In genomic region chr2:238644095-238645081, GRCh38 we compare ENCODE assay signal across 9 cellular contexts.
A peak's percentile ranks its signal among the peaks of the same experiment; 100 is the strongest.
DNase-seq lines count a peak whose midpoint lies in the region; ATAC-seq and TF ChIP-seq lines count a peak whose summit lies in the region.
"Had no signal": no experiment of that assay in that cellular context is flagged by ENCODE, and none has a peak within 500 bp of the region (broad histone marks: within the 10 kb centered on the region; RNA-seq: fewer than 3 reads in every experiment).

No MANE protein-coding gene starts in this region.

- no peaks in the 10 kb centered on the region for H3K4me1 ChIP-seq in mammary epithelial cell (ENCODE audit: insufficient read depth, low read length)
- H3K4me1 ChIP-seq: HAP-1 had no signal

- intact Hi-C loops in mammary epithelial cell (cut with micrococcal nuclease), result no loop called here

- TF ChIP-seq CTCF in AG04450 (IDR thresholded peaks at IDR 0.05; ENCODE audit: low read depth, low read length), result no peak
- no peak for TF ChIP-seq CTCF in mammary epithelial cell (conservative IDR thresholded peaks at IDR 0.05 in 1 of 2, IDR thresholded peaks at IDR 0.05 in 1 of 2; ENCODE audit: extremely low read depth in 1 of 2, insufficient read depth in 1 of 2, low read depth in 1 of 2, low read length in 2 of 2)
- no peak for TF ChIP-seq CTCF in nephron progenitor cell (IDR thresholded peaks at IDR 0.05)

- dilution Hi-C loops in mammary epithelial cell (cut with HindIII; ENCODE audit: low sequenced_read_pairs), result no loop called here

- H3K9ac ChIP-seq in mammary epithelial cell (ENCODE audit: insufficient read depth, low read length), result no peak overlapping the region

- DNase-seq in AG04450 (ENCODE audit: low read depth, low spot score) (peak; percentile 30), HT1080 (ENCODE audit: low read depth) (peak; percentile 61), mammary epithelial cell (peak; percentile 47), nephron progenitor cell (no peak), COR-L47 (lab: John Stamatoyannopoulos, UW) (no peak), NCI-H2171 treated with DMSO at 0.1 percent for 48 hours (lab: John Stamatoyannopoulos, UW) (no peak)

- no peak overlapping the region for H3K4me2 ChIP-seq in mammary epithelial cell (ENCODE audit: insufficient read depth, low read depth, low read length)

- H4K20me1 ChIP-seq in mammary epithelial cell (ENCODE audit: insufficient read depth, low read length), result no peaks in the 10 kb centered on the region

- H3K36me3 ChIP-seq in mammary epithelial cell (ENCODE audit: insufficient read depth, low read length), result no peaks in the 10 kb centered on the region
- H3K36me3 ChIP-seq: HAP-1 had no signal

- ATAC-seq in GM19395 (IDR thresholded peaks at IDR 0.05; ENCODE audit: unreplicated experiment), result no peak
- no peak for ATAC-seq in HG02852 (IDR thresholded peaks at IDR 0.05; ENCODE audit: unreplicated experiment)

- H3K9me3 Mint-ChIP-seq in nephron progenitor cell, result no peaks in the 10 kb centered on the region

- no peak overlapping the region for H2AFZ ChIP-seq in mammary epithelial cell (ENCODE audit: low read depth, low read length)

- H3K4me1 Mint-ChIP-seq in nephron progenitor cell, result peaks cover 17% of the 10 kb centered on the region

- BruUV-seq in mammary epithelial cell (replicated peaks; lab: Mats Ljungman, UMichigan), result no TSS peak

- no peaks in the 10 kb centered on the region for H3K79me2 ChIP-seq in mammary epithelial cell (ENCODE audit: insufficient read depth, low read length)

- peak overlapping the region; percentile 35 for H3K27ac Mint-ChIP-seq in nephron progenitor cell

- WGBS in mammary epithelial cell (ENCODE audit: low coverage, missing lambda C conversion rate), result 75% methylated on average over 7 of the region's 11 CpGs

- H3K9me3 ChIP-seq in AG04450 (ENCODE audit: control insufficient read depth, insufficient read depth, low read length) (no peaks in the 10 kb centered on the region), mammary epithelial cell (replicated peaks; ENCODE audit: insufficient read depth, low read length) (no peaks in the 10 kb centered on the region)
- H3K9me3 ChIP-seq: HAP-1 had no signal

- peaks cover 11% of the 10 kb centered on the region for H3K27me3 Mint-ChIP-seq in nephron progenitor cell (ENCODE audit: low read depth, poor library complexity)

- H3K4me3 ChIP-seq in AG04450 (ENCODE audit: low read depth, low read length), result no peak overlapping the region
- no peak overlapping the region for H3K4me3 ChIP-seq in mammary epithelial cell (replicated peaks in 1 of 3; ENCODE audit: insufficient read depth in 1 of 3, low read depth in 2 of 3, low read length in 3 of 3)
- H3K4me3 ChIP-seq: HAP-1 had no signal

- CTCF ChIA-PET in AG04450 (lab: Charles Lee), result no interaction called here
- CTCF ChIA-PET in mammary epithelial cell (lab: Charles Lee; ENCODE audit: low non-redundant PET), result no interaction called here

- H3K4me3 Mint-ChIP-seq in nephron progenitor cell, result no peak overlapping the region

- no peaks in the 10 kb centered on the region for H3K27me3 ChIP-seq in AG04450 (ENCODE audit: control insufficient read depth, insufficient read depth, low read length)
- no peaks in the 10 kb centered on the region for H3K27me3 ChIP-seq in mammary epithelial cell (ENCODE audit: insufficient read depth, low read length)

- in situ Hi-C loops in mammary epithelial cell (cut with MboI; ENCODE audit: low sequenced_read_pairs in 2 of 2), result no loop called here

- POLR2A ChIA-PET in AG04450 (lab: Yijun Ruan, JAX), result no interaction called here

- H3K36me3 Mint-ChIP-seq in nephron progenitor cell (ENCODE audit: low read depth), result no peaks in the 10 kb centered on the region

- H3K27ac ChIP-seq in AG04450 (ENCODE audit: low read depth, low read length) (peak overlapping the region; percentile 81), mammary epithelial cell (ENCODE audit: insufficient read depth, low read depth, low read length) (no peak overlapping the region)

Comparison
In these comparisons a context has a peak if more than half of its experiments do, and no peak if none do; other contexts are left out.
1. DNase-seq: peak in AG04450 (single experiment), HT1080 (single experiment) and mammary epithelial cell (single experiment); none in nephron progenitor cell (single experiment), COR-L47 (single experiment) and NCI-H2171 treated with DMSO at 0.1 percent for 48 hours (single experiment).